20 cellular contexts compared by ENCODE assay signal in the genomic region with DNA sequence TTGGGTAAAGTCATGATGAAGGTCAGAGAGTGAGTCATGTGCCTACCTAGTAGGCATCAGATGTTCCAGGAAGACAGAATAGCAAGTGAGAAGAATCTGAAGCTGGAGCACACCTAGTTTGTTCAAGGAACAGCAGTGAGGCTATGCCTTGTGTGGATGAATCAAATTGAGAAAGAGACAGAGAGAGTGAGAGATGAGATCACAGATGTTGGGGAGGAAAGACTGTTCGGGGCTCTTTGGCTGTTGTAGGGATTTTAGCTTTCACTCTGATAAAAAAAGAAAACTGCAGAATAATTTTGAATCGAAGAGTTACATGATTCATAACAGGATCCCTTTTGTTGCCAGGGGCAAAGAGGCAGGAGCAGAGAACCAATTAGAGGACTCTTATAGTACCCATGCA. TPM values are rescaled to one million over a fixed set of nuclear protein-coding genes. Genes with fewer than 3 reads are reported as not detected.
DNase-seq lines count a peak whose midpoint lies in the region; ATAC-seq, FAIRE-seq and TF ChIP-seq lines count a peak whose summit lies in the region.
"Had no signal": no experiment of that assay in that cellular context is flagged by ENCODE, and none has a peak within 500 bp of the region (broad histone marks: within the 10 kb centered on the region; RNA-seq: fewer than 3 reads in every experiment).

No MANE protein-coding gene starts in this region.

- peak; percentile 92 for ATAC-seq in activated CD4-positive, CD25-positive, alpha-beta regulatory T cell treated with anti-CD3 and anti-CD28 coated beads, Interleukin-2, amount 50 U/mL, for 24 hours
- ATAC-seq in GM18511 (IDR thresholded peaks at IDR 0.05; ENCODE audit: unreplicated experiment) (peak; percentile 62), HG03354 (IDR thresholded peaks at IDR 0.05; ENCODE audit: poor library complexity, severe bottlenecking, unreplicated experiment) (peak; percentile 66), GM21381 (IDR thresholded peaks at IDR 0.05; ENCODE audit: unreplicated experiment) (no peak)
- ATAC-seq: T-cell had no signal

- no peaks in the 10 kb centered on the region for H3K27me3 ChIP-seq in osteoblast (ENCODE audit: insufficient read depth, low read length)
- H3K27me3 ChIP-seq: cardiac muscle cell had no signal

- no peaks in the 10 kb centered on the region for H4K20me1 ChIP-seq in osteoblast (ENCODE audit: insufficient read depth, low read length)

- H3K9me3 ChIP-seq in osteoblast (ENCODE audit: low read depth, low read length): no peaks in the 10 kb centered on the region
- H3K9me3 ChIP-seq: left ventricle myocardium inferior had no signal

- H3K36me3 ChIP-seq in osteoblast (ENCODE audit: insufficient read depth, low read length): no peaks in the 10 kb centered on the region
- H3K36me3 ChIP-seq: cardiac muscle cell, left ventricle myocardium inferior had no signal

- H2AFZ ChIP-seq in osteoblast (ENCODE audit: low read length): peak overlapping the region; percentile 30
- H2AFZ ChIP-seq: parathyroid adenoma had no signal

- DNase-seq in activated CD4-positive, CD25-positive, alpha-beta regulatory T cell treated with anti-CD3 and anti-CD28 coated beads, Interleukin-2, amount 50 U/mL, for 72 hours: no peak
- no peak for DNase-seq in osteoblast (ENCODE audit: insufficient read length, low spot score, missing footprints)
- no peak for DNase-seq in RCC 7860 (ENCODE audit: low spot score)
- no peak for DNase-seq in GDM1 (lab: John Stamatoyannopoulos, UW)
- DNase-seq: 8988T; activated CD4-positive, CD25-positive, alpha-beta regulatory T cell; activated gamma-delta T cell treated with Interleukin-2 at 50 U/mL for 16 hours; HFFc6; left ventricle myocardium inferior; MM.1S; NCI-H2081 treated with DMSO at 0.1 percent for 48 hours; T-cell had no signal

- no peaks in the 10 kb centered on the region for H3K4me1 ChIP-seq in osteoblast (ENCODE audit: insufficient read depth, low read length)
- H3K4me1 ChIP-seq: left ventricle myocardium inferior, parathyroid adenoma had no signal

- no peak overlapping the region for H3K27ac ChIP-seq in osteoblast (ENCODE audit: low read depth, low read length)
- H3K27ac ChIP-seq: cardiac muscle cell, left ventricle myocardium inferior, parathyroid adenoma, RWPE1 had no signal

- no peak for FAIRE-seq in RCC 7860 (lab: Jason Lieb, UNC)

- TF ChIP-seq CTCF in osteoblast (IDR thresholded peaks at IDR 0.05; ENCODE audit: extremely low read depth, low read depth, low read length): no peak

- no peaks in the 10 kb centered on the region for H3K79me2 ChIP-seq in osteoblast (ENCODE audit: insufficient read depth, low read length)
- H3K79me2 ChIP-seq: parathyroid adenoma had no signal

- no peak overlapping the region for H3K4me3 ChIP-seq in osteoblast (ENCODE audit: insufficient read depth, low read length)
- H3K4me3 ChIP-seq: cardiac muscle cell, left ventricle myocardium inferior had no signal

- H3K4me2 ChIP-seq in osteoblast (ENCODE audit: insufficient read depth, low read length): no peak overlapping the region

RNA-seq across cellular contexts. Expression of gene LIPF, which starts 6.3 kb away (rescaled TPM):
- not detected in 2 replicates for total RNA-seq in osteoblast
- total RNA-seq: cardiac muscle cell, fibroblast of villous mesenchyme, HFFc6, left ventricle myocardium inferior, T-cell had no signal

RNA-seq across cellular contexts. Expression of gene LIPK, which starts 35.6 kb away (rescaled TPM):
- not detected in 2 replicates for total RNA-seq in osteoblast
- total RNA-seq: cardiac muscle cell, fibroblast of villous mesenchyme, HFFc6, left ventricle myocardium inferior, T-cell had no signal
